1 cellular context compared by ENCODE assay signal in genomic region chr3:156826144-156826895, GRCh38.
TF ChIP-seq lines count a peak whose summit lies in the region.

TSS of gene LEKR1 (plus strand) at chr3:156826353. CDS start at chr3:156829330, 2,977 bp downstream.

TF ChIP-seq in HEK293, 187 proteins besides CTCF, POLR2A, EP300 and RAD21 (continued from another document and continues in another):
- peak; percentile 98 for TF ChIP-seq GLIS2 (tag by site-specific recombination; IDR thresholded peaks at IDR 0.05)
- TF ChIP-seq ZNF558 (tag by site-specific recombination; IDR thresholded peaks at IDR 0.05): no peak
- peak; percentile 99 for TF ChIP-seq ZNF629 (tag by site-specific recombination; IDR thresholded peaks at IDR 0.05)
- TF ChIP-seq ZBTB26 (tag by site-specific recombination; optimal IDR thresholded peaks at IDR 0.05): peak; percentile 90
- TF ChIP-seq ZNF596 (tag by site-specific recombination; IDR thresholded peaks at IDR 0.05): 0 out of 2 replicates have a peak, but pooled peaks have one; percentile 5
- TF ChIP-seq ZNF513 (tag by site-specific recombination; IDR thresholded peaks at IDR 0.05): peak; percentile 89
- TF ChIP-seq ZNF580 (tag by site-specific recombination; IDR thresholded peaks at IDR 0.05): 0 out of 2 replicates have a peak, but pooled peaks have one; percentile 8
- peak; percentile 24; the same call in 1 of the 2 replicates for TF ChIP-seq GLI4 (tag by site-specific recombination; IDR thresholded peaks at IDR 0.05)
- TF ChIP-seq TCF7L2 (IDR thresholded peaks at IDR 0.05; ENCODE audit: borderline replicate concordance, low read depth, low read length): no peak
- no peak for TF ChIP-seq REPIN1 (tag by site-specific recombination; IDR thresholded peaks at IDR 0.05; ENCODE audit: low read depth)
- peak; percentile 71 for TF ChIP-seq ZXDB (tag by site-specific recombination; IDR thresholded peaks at IDR 0.05)
- no peak for TF ChIP-seq YY1 (tag by site-specific recombination; IDR thresholded peaks at IDR 0.05)
- peak; percentile 82; the same call in 1 of the 2 replicates for TF ChIP-seq ZBTB7A (tag by site-specific recombination; IDR thresholded peaks at IDR 0.05; ENCODE audit: low read depth)
- TF ChIP-seq ZNF555 (tag by site-specific recombination; conservative IDR thresholded peaks at IDR 0.05): no peak
- peak; percentile 84; the same call in 1 of the 2 replicates for TF ChIP-seq ZFP37 (tag by site-specific recombination; IDR thresholded peaks at IDR 0.05)
- TF ChIP-seq ZNF223 (tag by site-specific recombination; IDR thresholded peaks at IDR 0.05): 0 out of 2 replicates have a peak, but pooled peaks have one; percentile 6
- TF ChIP-seq KLF8 (tag by site-specific recombination; IDR thresholded peaks at IDR 0.05): peak; percentile 40; the same call in 1 of the 2 replicates
- peak; percentile 82 for TF ChIP-seq ZSCAN30 (tag by site-specific recombination; IDR thresholded peaks at IDR 0.05)
- TF ChIP-seq GLIS1 (tag by site-specific recombination; IDR thresholded peaks at IDR 0.05): peak; percentile 90
- 0 out of 2 replicates have a peak, but pooled peaks have one; percentile 19 for TF ChIP-seq ZFP69B (tag by site-specific recombination; IDR thresholded peaks at IDR 0.05)
- peak; percentile 78 for TF ChIP-seq EGR2 (tag by site-specific recombination; IDR thresholded peaks at IDR 0.05; ENCODE audit: low read depth)
- TF ChIP-seq KLF1 (tag by site-specific recombination; IDR thresholded peaks at IDR 0.05): peak; percentile 31; the same call in 1 of the 2 replicates
- TF ChIP-seq ZNF626 (tag by site-specific recombination; IDR thresholded peaks at IDR 0.05): no peak
- peak; percentile 42; the same call in 1 of the 2 replicates for TF ChIP-seq ZNF610 (tag by site-specific recombination; IDR thresholded peaks at IDR 0.05; ENCODE audit: borderline replicate concordance)
- peak; percentile 40 for TF ChIP-seq ZBTB48 (tag by site-specific recombination; IDR thresholded peaks at IDR 0.05)
- no peak for TF ChIP-seq ZNF354C (tag by site-specific recombination; IDR thresholded peaks at IDR 0.05; ENCODE audit: borderline replicate concordance, low read depth)
- peak; percentile 28; the same call in 1 of the 2 replicates for TF ChIP-seq KLF17 (tag by site-specific recombination; IDR thresholded peaks at IDR 0.05)
- TF ChIP-seq ZNF501 (tag by site-specific recombination; IDR thresholded peaks at IDR 0.05): peak; percentile 80; the same call in 1 of the 2 replicates
- TF ChIP-seq MZF1 (tag by site-specific recombination; IDR thresholded peaks at IDR 0.05; ENCODE audit: borderline replicate concordance): peak; percentile 78
- TF ChIP-seq PATZ1 (tag by site-specific recombination; IDR thresholded peaks at IDR 0.05): peak; percentile 82
- peak; percentile 93 for TF ChIP-seq ZNF366 (tag by site-specific recombination; conservative IDR thresholded peaks at IDR 0.05)
- TF ChIP-seq ZSCAN23 (tag by site-specific recombination; IDR thresholded peaks at IDR 0.05): no peak
- TF ChIP-seq SCRT1 (tag by site-specific recombination; IDR thresholded peaks at IDR 0.05; ENCODE audit: borderline replicate concordance): no peak
- TF ChIP-seq ZNF423 (tag by site-specific recombination; IDR thresholded peaks at IDR 0.05): 0 out of 2 replicates have a peak, but pooled peaks have one; percentile 10
- TF ChIP-seq IKZF3 (tag by site-specific recombination; IDR thresholded peaks at IDR 0.05): peak; percentile 36; the same call in 1 of the 2 replicates
- TF ChIP-seq ZNF776 (tag by site-specific recombination; IDR thresholded peaks at IDR 0.05; ENCODE audit: borderline replicate concordance): no peak
- peak; percentile 82 for TF ChIP-seq ZBTB8A (tag by site-specific recombination; IDR thresholded peaks at IDR 0.05)
- no peak for TF ChIP-seq TSHZ1 (tag by site-specific recombination; IDR thresholded peaks at IDR 0.05; ENCODE audit: borderline replicate concordance)
- peak; percentile 56; the same call in 1 of the 2 replicates for TF ChIP-seq ZIC2 (tag by site-specific recombination; IDR thresholded peaks at IDR 0.05)
- peak; percentile 66 for TF ChIP-seq ZBTB11 (tag by site-specific recombination; conservative IDR thresholded peaks at IDR 0.05; ENCODE audit: low read depth)
- TF ChIP-seq GLI2 (tag by site-specific recombination; IDR thresholded peaks at IDR 0.05; ENCODE audit: borderline replicate concordance, low read depth): no peak
- TF ChIP-seq ZNF76 (tag by site-specific recombination; IDR thresholded peaks at IDR 0.05; ENCODE audit: borderline replicate concordance, low read depth): peak; percentile 56; the same call in 1 of the 2 replicates
- TF ChIP-seq ZEB2 (tag by site-specific recombination; IDR thresholded peaks at IDR 0.05): peak; percentile 69; the same call in 1 of the 2 replicates
- TF ChIP-seq ZBTB20 (tag by site-specific recombination; IDR thresholded peaks at IDR 0.05): peak; percentile 97
- no peak for TF ChIP-seq ZNF791 (tag by site-specific recombination; IDR thresholded peaks at IDR 0.05)
- TF ChIP-seq ZNF311 (tag by site-specific recombination; IDR thresholded peaks at IDR 0.05; ENCODE audit: borderline replicate concordance): no peak
- TF ChIP-seq ZNF2 (tag by site-specific recombination; IDR thresholded peaks at IDR 0.05): peak; percentile 47; the same call in 1 of the 2 replicates
- TF ChIP-seq ZFHX2 (tag by site-specific recombination; conservative IDR thresholded peaks at IDR 0.05): peak; percentile 93
- TF ChIP-seq ZNF600 (tag by site-specific recombination; IDR thresholded peaks at IDR 0.05): peak; percentile 84
- TF ChIP-seq ZNF449 (tag by site-specific recombination; IDR thresholded peaks at IDR 0.05): peak; percentile 95
- 0 out of 2 replicates have a peak, but pooled peaks have one; percentile 36 for TF ChIP-seq KLF7 (tag by site-specific recombination; IDR thresholded peaks at IDR 0.05; ENCODE audit: borderline replicate concordance)
- peak; percentile 56; the same call in 1 of the 2 replicates for TF ChIP-seq SP7 (tag by site-specific recombination; IDR thresholded peaks at IDR 0.05)
- TF ChIP-seq ZNF777 (tag by site-specific recombination; IDR thresholded peaks at IDR 0.05; ENCODE audit: borderline replicate concordance): 0 out of 2 replicates have a peak, but pooled peaks have one; percentile 44
- TF ChIP-seq ZNF654 (tag by site-specific recombination; IDR thresholded peaks at IDR 0.05; ENCODE audit: low read depth): no peak
- TF ChIP-seq PRDM1 (tag by site-specific recombination; IDR thresholded peaks at IDR 0.05): peak; percentile 59; the same call in 1 of the 2 replicates
- no peak for TF ChIP-seq BCL11B (tag by site-specific recombination; IDR thresholded peaks at IDR 0.05; ENCODE audit: low read depth)
- TF ChIP-seq ZNF664 (tag by site-specific recombination; IDR thresholded peaks at IDR 0.05): no peak
